In genomic region chr4:100796333-100796732, GRCh38 we compare ENCODE assay signal across 14 cellular contexts.
DNase-seq lines count a peak whose midpoint lies in the region; ATAC-seq and TF ChIP-seq lines count a peak whose summit lies in the region.
"Had no signal": no experiment of that assay in that cellular context is flagged by ENCODE, and none has a peak within 500 bp of the region (broad histone marks: within the 10 kb centered on the region; RNA-seq: fewer than 3 reads in every experiment).

No MANE protein-coding gene starts in this region.

- POLR2A ChIA-PET in HCT116 (lab: Charles Lee) = no interaction called here

- BruUV-seq in HCT116 (replicated peaks; lab: Mats Ljungman, UMichigan) = no TSS peak

- TF ChIP-seq RAD21 in HCT116 (IDR thresholded peaks at IDR 0.05; ENCODE audit: low read depth) = no peak

- CTCF ChIA-PET in HCT116 (lab: Charles Lee) = no interaction called here

- no peaks in the 10 kb centered on the region for H3K9me3 ChIP-seq in HCT116 (ENCODE audit: control insufficient read depth in 1 of 2, insufficient read depth in 1 of 2, low read depth in 1 of 2, low read length in 2 of 2)
- H3K9me3 ChIP-seq: A549 had no signal

- no peak overlapping the region for H3K27ac ChIP-seq in 22Rv1
- no peak overlapping the region for H3K27ac ChIP-seq in HCT116 (ENCODE audit: low read depth, low read length)
- H3K27ac ChIP-seq: A549 had no signal

- H4K20me1 ChIP-seq in HCT116 (ENCODE audit: insufficient read depth) = no peaks in the 10 kb centered on the region

- no peak for DNase-seq in HCT116 (ENCODE audit: low read depth, low spot score)
- peak; percentile 97 for DNase-seq in NCI-H446 treated with DMSO at 0.1 percent for 48 hours (lab: John Stamatoyannopoulos, UW)
- peak; percentile 89 to 93 for DNase-seq in cerebellar nuclear complex (lab: John Stamatoyannopoulos, UW)
- no peak for DNase-seq in UCSD-AML1 (lab: John Stamatoyannopoulos, UW; ENCODE audit: unreplicated experiment)
- DNase-seq in cardiac septum (ENCODE audit: low spot score) = no peak
- DNase-seq: CD8-positive, alpha-beta T cell; COR-L47; DMS53; H7 had no signal

- H3K4me2 ChIP-seq in HCT116 (ENCODE audit: low read length) = no peak overlapping the region
- H3K4me2 ChIP-seq: A549, GM23338 had no signal

- H3K4me3 ChIP-seq in HCT116 (replicated peaks in 1 of 2; ENCODE audit: low read depth in 1 of 2, low read length in 2 of 2) = no peak overlapping the region
- H3K4me3 ChIP-seq: A549, GM23338 had no signal

- RAD21 ChIA-PET in HCT116 (lab: Charles Lee; ENCODE audit: low non-redundant PET in 1 of 2, low total read pairs in 2 of 2, uncharacterized antibody in 2 of 2, unreplicated experiment in 2 of 2) = no interaction called here

- no peaks in the 10 kb centered on the region for H3K4me1 ChIP-seq in HCT116 (ENCODE audit: control insufficient read depth in 1 of 2, insufficient read depth in 2 of 2, low read length in 2 of 2)
- H3K4me1 ChIP-seq: A549 had no signal

- no peak for TF ChIP-seq POLR2A in HCT116 (IDR thresholded peaks at IDR 0.05; ENCODE audit: borderline replicate concordance, extremely low read depth, insufficient read depth, insufficient read length)

- no peaks in the 10 kb centered on the region for H3K79me2 ChIP-seq in HCT116 (ENCODE audit: insufficient read depth, low read length)

- H3K36me3 ChIP-seq in HCT116 (ENCODE audit: control insufficient read depth in 1 of 2, insufficient read depth in 2 of 2, low read length in 2 of 2) = no peaks in the 10 kb centered on the region

- H2AFZ ChIP-seq in HCT116 (ENCODE audit: low read depth, low read length, poor library complexity, severe bottlenecking) = no peak overlapping the region
- H2AFZ ChIP-seq: GM23338 had no signal

- no peaks in the 10 kb centered on the region for H3K9me2 ChIP-seq in HCT116 (ENCODE audit: insufficient read depth)

- peak; percentile 52 for ATAC-seq in HCT116
- ATAC-seq in HG02885 (IDR thresholded peaks at IDR 0.05; ENCODE audit: poor library complexity, unreplicated experiment) = no peak
- ATAC-seq: A549; CD8-positive, alpha-beta T cell; GM23338; HepG2 had no signal

- intact Hi-C loops in HCT116 (cut with micrococcal nuclease) = no loop called here
- intact Hi-C loops in cardiac septum (cut with DNase I) = no loop called here

- peak; percentile 14; the same call in 1 of the 2 replicates for TF ChIP-seq CTCF in 22Rv1 (IDR thresholded peaks at IDR 0.05)
- TF ChIP-seq CTCF in HCT116 (IDR thresholded peaks at IDR 0.05 in 2 of 3, conservative IDR thresholded peaks at IDR 0.05 in 1 of 3; ENCODE audit: borderline replicate concordance in 1 of 3, insufficient read depth in 1 of 3, low read depth in 2 of 3, low read length in 2 of 3) = peak in 1 of 3 experiments; percentile 20; a peak in 1 of 6 replicates

- H3K9ac ChIP-seq in HCT116 (ENCODE audit: low read length) = no peak overlapping the region

- H3K27me3 ChIP-seq in HCT116 (ENCODE audit: insufficient read depth, low read length) = no peaks in the 10 kb centered on the region

TF ChIP-seq in HCT116, 20 proteins besides CTCF, POLR2A, EP300 and RAD21:
- TF ChIP-seq, protein P1, sequence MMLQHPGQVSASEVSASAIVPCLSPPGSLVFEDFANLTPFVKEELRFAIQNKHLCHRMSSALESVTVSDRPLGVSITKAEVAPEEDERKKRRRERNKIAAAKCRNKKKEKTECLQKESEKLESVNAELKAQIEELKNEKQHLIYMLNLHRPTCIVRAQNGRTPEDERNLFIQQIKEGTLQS (IDR thresholded peaks at IDR 0.05) = no peak
- TF ChIP-seq ZNF274 (IDR thresholded peaks at IDR 0.05; ENCODE audit: low read depth, low read length) = no peak
- no peak for TF ChIP-seq SP1 (IDR thresholded peaks at IDR 0.05; ENCODE audit: low read depth)
- TF ChIP-seq JUND (IDR thresholded peaks at IDR 0.05) = no peak
- TF ChIP-seq, protein P2, sequence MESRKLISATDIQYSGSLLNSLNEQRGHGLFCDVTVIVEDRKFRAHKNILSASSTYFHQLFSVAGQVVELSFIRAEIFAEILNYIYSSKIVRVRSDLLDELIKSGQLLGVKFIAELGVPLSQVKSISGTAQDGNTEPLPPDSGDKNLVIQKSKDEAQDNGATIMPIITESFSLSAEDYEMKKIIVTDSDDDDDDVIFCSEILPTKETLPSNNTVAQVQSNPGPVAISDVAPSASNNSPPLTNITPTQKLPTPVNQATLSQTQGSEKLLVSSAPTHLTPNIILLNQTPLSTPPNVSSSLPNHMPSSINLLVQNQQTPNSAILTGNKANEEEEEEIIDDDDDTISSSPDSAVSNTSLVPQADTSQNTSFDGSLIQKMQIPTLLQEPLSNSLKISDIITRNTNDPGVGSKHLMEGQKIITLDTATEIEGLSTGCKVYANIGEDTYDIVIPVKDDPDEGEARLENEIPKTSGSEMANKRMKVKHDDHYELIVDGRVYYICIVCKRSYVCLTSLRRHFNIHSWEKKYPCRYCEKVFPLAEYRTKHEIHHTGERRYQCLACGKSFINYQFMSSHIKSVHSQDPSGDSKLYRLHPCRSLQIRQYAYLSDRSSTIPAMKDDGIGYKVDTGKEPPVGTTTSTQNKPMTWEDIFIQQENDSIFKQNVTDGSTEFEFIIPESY (IDR thresholded peaks at IDR 0.05; ENCODE audit: extremely low read depth, insufficient replicate concordance, low read length) = no peak
- TF ChIP-seq ELF1 (IDR thresholded peaks at IDR 0.05; ENCODE audit: borderline replicate concordance, low read depth) = no peak
- no peak for TF ChIP-seq POLR2AphosphoS5 (IDR thresholded peaks at IDR 0.05; ENCODE audit: low read depth, low read length)
- TF ChIP-seq SIN3A (IDR thresholded peaks at IDR 0.05; ENCODE audit: low read depth) = no peak
- no peak for TF ChIP-seq CEBPB (IDR thresholded peaks at IDR 0.05; ENCODE audit: low read depth)
- no peak for TF ChIP-seq EZH2 (IDR thresholded peaks at IDR 0.05)
- no peak for TF ChIP-seq FOSL1 (IDR thresholded peaks at IDR 0.05; ENCODE audit: low read depth)
- no peak for TF ChIP-seq REST (IDR thresholded peaks at IDR 0.05; ENCODE audit: low read depth)

Comparison
In these comparisons a context has a peak if more than half of its experiments do, and no peak if none do; other contexts are left out.
1. DNase-seq: peak in NCI-H446 treated with DMSO at 0.1 percent for 48 hours (single experiment) and cerebellar nuclear complex (2 of 2); none in HCT116 (single experiment), UCSD-AML1 (single experiment) and cardiac septum (single experiment).